In the genomic region with DNA sequence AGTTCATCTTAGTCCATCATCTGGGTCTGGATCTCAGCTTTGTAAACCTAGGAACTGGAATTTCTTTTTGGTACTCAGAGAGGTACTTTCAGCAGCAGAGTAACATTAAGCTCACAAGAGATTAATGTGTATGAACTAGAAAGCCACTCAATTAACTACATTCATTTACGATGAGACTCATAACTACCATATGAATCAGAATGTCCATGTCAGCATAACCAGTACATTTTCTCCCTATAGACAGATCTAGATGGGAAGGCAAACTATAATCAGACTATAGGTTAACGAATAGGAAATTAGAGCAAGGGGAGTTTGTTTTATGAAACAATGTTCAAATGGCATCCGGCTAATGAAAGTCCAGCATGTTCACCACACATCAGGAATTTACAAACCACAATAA, we compare ENCODE assay signal across 20 cellular contexts.
"Had no signal": no experiment of that assay in that cellular context is flagged by ENCODE, and none has a peak within 500 bp of the region (broad histone marks: within the 10 kb centered on the region; RNA-seq: fewer than 3 reads in every experiment).

No MANE protein-coding gene starts in this region.

- H3K4me3 ChIP-seq: hepatocyte, thoracic aorta, upper lobe of left lung had no signal

- DNase-seq: activated CD4-positive, alpha-beta memory T cell treated with anti-CD3 and anti-CD28 coated beads for 36 hours; activated CD4-positive, alpha-beta T cell treated with anti-CD3 and anti-CD28 coated beads for 48 hours; activated effector memory CD4-positive, alpha-beta T cell treated with anti-CD3 and anti-CD28 coated beads, Interleukin-2, amount 50 U/mL, for 16 hours; activated naive CD4-positive, alpha-beta T cell treated with anti-CD3 and anti-CD28 coated beads, Interleukin-2, amount 10 ng/mL, durations not matched to agents 7 days and 5 days; brain microvascular endothelial cell; caudate nucleus; dermis blood vessel endothelial cell; effector CD8-positive, alpha-beta T cell; glutamatergic neuron; immature natural killer cell; left ventricle myocardium superior; stimulated activated CD4-positive, alpha-beta T cell treated with anti-CD3 and anti-CD28 coated beads, Interleukin-4, amount 100 ng/mL, for 24 hours; stimulated activated naive CD4-positive, alpha-beta T cell treated with Interleukin-2 at 50 U/mL for 16 hours; upper lobe of left lung had no signal

- H3K9me3 Mint-ChIP-seq: activated CD4-positive, alpha-beta memory T cell treated with anti-CD3 and anti-CD28 coated beads for 36 hours; activated naive CD4-positive, alpha-beta T cell treated with anti-CD3 and anti-CD28 coated beads, Interleukin-2, amount 10 ng/mL, durations not matched to agents 7 days and 5 days; natural killer cell treated with Interleukin-12 subunit alpha and Interleukin-12 subunit beta and Interleukin-15 and Interleukin-18, amount 100 ng/mL, for 72 hours; T-helper 1 cell treated with Interleukin-12 subunit alpha and Interleukin-12 subunit beta and Interleukin-4 antibody, amounts not matched to agents 30 μg/mL and 1 μg/mL, for 36 hours had no signal

- H3K27ac ChIP-seq: brain microvascular endothelial cell, hepatocyte, thoracic aorta, upper lobe of left lung had no signal

- H3K4me2 ChIP-seq: hepatocyte had no signal

- H3K27me3 Mint-ChIP-seq: activated CD4-positive, alpha-beta memory T cell treated with anti-CD3 and anti-CD28 coated beads for 36 hours; activated naive CD4-positive, alpha-beta T cell treated with anti-CD3 and anti-CD28 coated beads, Interleukin-2, amount 10 ng/mL, durations not matched to agents 7 days and 5 days; natural killer cell treated with Interleukin-12 subunit alpha and Interleukin-12 subunit beta and Interleukin-15 and Interleukin-18, amount 100 ng/mL, for 72 hours; progenitor cell of endocrine pancreas had no signal

- H3K79me2 ChIP-seq: hepatocyte had no signal

- H3K9me3 ChIP-seq: upper lobe of left lung had no signal

- H3K27me3 ChIP-seq: brain microvascular endothelial cell, hepatocyte, upper lobe of left lung had no signal

- H3K36me3 ChIP-seq: brain microvascular endothelial cell, thoracic aorta had no signal

- ATAC-seq: esophagus mucosa; left ventricle myocardium superior; natural killer cell treated with Interleukin-12 subunit alpha and Interleukin-12 subunit beta and Interleukin-15 and Interleukin-18, amount 100 ng/mL, for 72 hours had no signal

- H3K27ac Mint-ChIP-seq: activated CD4-positive, alpha-beta memory T cell treated with anti-CD3 and anti-CD28 coated beads for 36 hours; activated naive CD4-positive, alpha-beta T cell treated with anti-CD3 and anti-CD28 coated beads, Interleukin-2, amount 10 ng/mL, durations not matched to agents 7 days and 5 days; natural killer cell treated with Interleukin-12 subunit alpha and Interleukin-12 subunit beta and Interleukin-15 and Interleukin-18, amount 100 ng/mL, for 72 hours; progenitor cell of endocrine pancreas; T-helper 1 cell treated with Interleukin-12 subunit alpha and Interleukin-12 subunit beta and Interleukin-4 antibody, amounts not matched to agents 30 μg/mL and 1 μg/mL, for 36 hours had no signal

- H3K36me3 Mint-ChIP-seq: natural killer cell treated with Interleukin-12 subunit alpha and Interleukin-12 subunit beta and Interleukin-15 and Interleukin-18, amount 100 ng/mL, for 72 hours had no signal

- H3K4me1 Mint-ChIP-seq: activated naive CD4-positive, alpha-beta T cell treated with anti-CD3 and anti-CD28 coated beads, Interleukin-2, amount 10 ng/mL, durations not matched to agents 7 days and 5 days; immature natural killer cell had no signal

- H3K4me3 Mint-ChIP-seq: activated CD4-positive, alpha-beta memory T cell treated with anti-CD3 and anti-CD28 coated beads for 36 hours; activated naive CD4-positive, alpha-beta T cell treated with anti-CD3 and anti-CD28 coated beads, Interleukin-2, amount 10 ng/mL, durations not matched to agents 7 days and 5 days; immature natural killer cell; natural killer cell treated with Interleukin-12 subunit alpha and Interleukin-12 subunit beta and Interleukin-15 and Interleukin-18, amount 100 ng/mL, for 72 hours; T-helper 1 cell treated with Interleukin-12 subunit alpha and Interleukin-12 subunit beta and Interleukin-4 antibody, amounts not matched to agents 30 μg/mL and 1 μg/mL, for 36 hours had no signal

- H3K4me1 ChIP-seq: upper lobe of left lung had no signal

- H2AFZ ChIP-seq: hepatocyte had no signal
